In the genomic region with DNA sequence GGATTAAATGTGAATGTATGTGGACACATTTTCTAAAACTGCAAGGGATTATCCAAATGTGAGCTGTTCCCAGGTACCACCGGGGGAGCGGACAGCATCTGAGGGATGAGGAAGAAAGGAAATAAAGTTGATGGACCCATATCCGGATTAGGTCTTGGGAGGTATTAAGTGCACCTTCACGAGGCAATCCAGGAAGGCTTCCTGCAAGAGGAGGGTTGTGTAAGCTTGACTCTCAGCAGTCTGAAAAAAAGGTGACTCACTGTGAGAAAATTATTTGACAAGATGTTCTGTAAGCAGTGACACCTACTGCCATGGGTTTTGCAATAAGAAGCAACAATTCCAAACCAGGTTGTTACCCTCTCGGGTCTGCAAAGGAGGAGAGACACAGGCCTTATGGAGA, we compare ENCODE assay signal across 10 cellular contexts. TPM values are rescaled to one million over a fixed set of nuclear protein-coding genes. Genes with fewer than 3 reads are reported as not detected.
"Had no signal": no experiment of that assay in that cellular context is flagged by ENCODE, and none has a peak within 500 bp of the region (broad histone marks: within the 10 kb centered on the region; RNA-seq: fewer than 3 reads in every experiment).

No MANE protein-coding gene starts in this region.

- FAIRE-seq: HTR-8/SVneo had no signal

- H3K4me1 ChIP-seq: HAP-1 had no signal

- H3K27ac ChIP-seq: GM23248 had no signal

- DNase-seq: GM23248, GOT3, H7, HFFc6, IMR-90, KBM-7 had no signal

- H3K9ac ChIP-seq: GM23248 had no signal

- H3K36me3 ChIP-seq: HAP-1 had no signal

- H3K9me3 ChIP-seq: HAP-1 had no signal

- H3K9me3 Mint-ChIP-seq: HFFc6 had no signal

- H3K4me3 Mint-ChIP-seq: HFFc6 had no signal

- H2AFZ ChIP-seq: GM23248 had no signal

- H3K27ac Mint-ChIP-seq: HFFc6 had no signal

- H3K4me3 ChIP-seq: GM23248, HAP-1 had no signal

RNA-seq across cellular contexts. Expression of a gene that starts 55.0 kb away (rescaled TPM):
- total RNA-seq: GM23248, H4, HFFc6, HT-29, IMR-90 had no signal
- polyA plus RNA-seq: GM23248, IMR-90 had no signal
